Comparison of ENCODE assay signal across 4 cellular contexts in genomic region chr10:133493562-133493961, GRCh38. TPM values are rescaled to one million over a fixed set of nuclear protein-coding genes. Genes with fewer than 3 reads are reported as not detected.
"Had no signal": no experiment of that assay in that cellular context is flagged by ENCODE, and none has a peak within 500 bp of the region (broad histone marks: within the 10 kb centered on the region; RNA-seq: fewer than 3 reads in every experiment).

No MANE protein-coding gene starts in this region.

RNA-seq across cellular contexts. Expression of gene CYP2E1, which starts 33.6 kb away (rescaled TPM):
- total RNA-seq: dermis microvascular lymphatic vessel endothelial cell, lung microvascular endothelial cell had no signal
- polyA plus RNA-seq: naive thymus-derived CD4-positive, alpha-beta T cell had no signal

RNA-seq across cellular contexts. Expression of gene SCART1, which starts 39.8 kb away (rescaled TPM):
- total RNA-seq: kidney epithelial cell had no signal
